Comparison of ENCODE assay signal across 8 cellular contexts in the genomic region with DNA sequence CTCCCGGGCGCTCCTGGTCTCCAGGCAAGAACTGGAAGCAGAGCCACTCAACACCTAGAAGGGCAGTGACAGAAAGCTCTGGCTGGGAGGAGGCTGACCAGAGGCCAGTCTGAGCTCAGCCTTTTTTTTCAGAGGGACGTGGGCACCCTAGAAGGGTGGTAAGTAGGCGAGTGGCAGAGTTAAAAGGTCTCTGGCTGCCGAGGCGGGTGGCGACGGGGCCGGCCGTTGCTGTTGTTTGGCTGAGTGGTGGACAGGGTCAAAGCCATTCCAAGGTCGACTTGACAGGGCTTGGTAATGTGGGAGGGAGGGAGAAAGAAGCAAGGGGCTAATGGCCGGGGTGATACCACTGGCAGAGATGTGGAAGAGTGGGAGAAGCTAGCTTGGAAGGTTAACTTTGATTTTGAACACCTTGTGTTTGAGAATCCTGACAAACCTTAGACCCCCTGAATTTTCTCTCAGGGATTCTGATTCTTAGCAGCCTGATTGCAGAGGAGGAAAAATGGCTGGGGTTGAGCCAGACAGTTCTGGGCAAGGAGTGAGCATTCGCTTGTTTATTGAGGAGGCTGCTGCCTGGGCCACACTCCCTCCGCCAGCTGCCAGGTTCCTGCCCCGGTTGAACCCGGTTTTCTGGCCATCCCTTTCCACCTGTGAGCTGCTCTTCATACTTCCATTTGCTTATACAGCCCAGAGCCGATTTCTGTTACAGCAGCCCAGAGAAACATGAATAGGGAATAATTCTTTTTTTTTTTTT. TPM values are rescaled to one million over a fixed set of nuclear protein-coding genes. Genes with fewer than 3 reads are reported as not detected.
DNase-seq lines count a peak whose midpoint lies in the region; ATAC-seq and TF ChIP-seq lines count a peak whose summit lies in the region.

No MANE protein-coding gene starts in this region.

- WGBS in iPS DF 6.9 (ENCODE audit: insufficient coverage, insufficient read length), result no CpG with 5 or more reads among the region's 17 CpGs
- 42% methylated on average over 17 of the region's 17 CpGs for WGBS in smooth muscle cell (ENCODE audit: low lambda C conversion rate)

- peaks cover 12 to 14% of the 10 kb centered on the region in 2 experiments for H3K36me3 ChIP-seq in HEK293 (ENCODE audit: control insufficient read depth in 2 of 2, insufficient read depth in 1 of 2, low read length in 2 of 2)
- 0 out of 2 replicates have a peak, but pooled peaks cover 1% of the 10 kb centered on the region for H3K36me3 ChIP-seq in iPS DF 6.9 (ENCODE audit: control insufficient read depth, insufficient read depth, low read length)
- H3K36me3 ChIP-seq in smooth muscle cell (ENCODE audit: low read depth), result peaks cover under 1% of the 10 kb centered on the region

- CTCF ChIA-PET in HEK293 (lab: Yijun Ruan, JAX), result interaction anchor here (0.6 to 4.6 kb wide), 36 partner anchors 9 to 1216 kb away, joined by 3 to 37 read pairs (median 4); a partner anchor contains a TSS

- H3K9me3 Mint-ChIP-seq in activated T-helper 17 cell treated with anti-CD3 and anti-CD28 coated beads, Interleukin-2, amount 50 U/mL, for 72 hours, result no peaks in the 10 kb centered on the region

- peak overlapping the region; percentile 91 for H3K4me3 Mint-ChIP-seq in activated T-helper 17 cell treated with anti-CD3 and anti-CD28 coated beads, Interleukin-2, amount 50 U/mL, for 72 hours

- no peaks in the 10 kb centered on the region for H3F3A ChIP-seq in smooth muscle cell (ENCODE audit: low read depth)

- peaks cover 3% of the 10 kb centered on the region for H3K79me2 ChIP-seq in smooth muscle cell (ENCODE audit: low read depth)

- no peak for ATAC-seq in activated T-helper 17 cell treated with anti-CD3 and anti-CD28 coated beads, Interleukin-2, amount 50 U/mL, for 72 hours (replicated peaks)
- ATAC-seq in HG02588 (IDR thresholded peaks at IDR 0.05; ENCODE audit: unreplicated experiment) (no peak), GM18519 (IDR thresholded peaks at IDR 0.05; ENCODE audit: low FRiP score, unreplicated experiment) (no peak), HG02981 (IDR thresholded peaks at IDR 0.05; ENCODE audit: unreplicated experiment) (no peak)

- no peaks in the 10 kb centered on the region for H3K27me3 Mint-ChIP-seq in activated T-helper 17 cell treated with anti-CD3 and anti-CD28 coated beads, Interleukin-2, amount 50 U/mL, for 72 hours

- H3K27me3 ChIP-seq in iPS DF 6.9 (ENCODE audit: control insufficient read depth, insufficient read depth, low read length), result no peaks in the 10 kb centered on the region
- no peaks in the 10 kb centered on the region for H3K27me3 ChIP-seq in smooth muscle cell (ENCODE audit: low read depth)

- no peaks in the 10 kb centered on the region for H3K9me3 ChIP-seq in HEK293 (ENCODE audit: control insufficient read depth, insufficient read depth, low read depth, low read length)
- no peaks in the 10 kb centered on the region for H3K9me3 ChIP-seq in iPS DF 6.9 (ENCODE audit: control insufficient read depth, insufficient read depth, low read length)
- H3K9me3 ChIP-seq in smooth muscle cell (replicated peaks; ENCODE audit: low read depth), result no peaks in the 10 kb centered on the region

- POLR2A ChIA-PET in HEK293 (lab: Yijun Ruan, JAX), result interaction anchor here (0.7 to 2.8 kb wide), 14 partner anchors 8 to 291 kb away, joined by 3 to 28 read pairs (median 4); a partner anchor contains a TSS

- H3K4me1 ChIP-seq in HEK293 (ENCODE audit: control insufficient read depth, insufficient read depth, low read length) (0 out of 2 replicates have a peak, but pooled peaks cover 2% of the 10 kb centered on the region), iPS DF 6.9 (ENCODE audit: control insufficient read depth, insufficient read depth, low read length) (no peaks in the 10 kb centered on the region), smooth muscle cell (ENCODE audit: low read depth) (no peaks in the 10 kb centered on the region)

- H3K27ac ChIP-seq in HEK293 (ENCODE audit: extremely low read depth, low read depth, low read length) (no peak overlapping the region; the same call in 1 of the 2 replicates), iPS DF 6.9 (ENCODE audit: low read length) (no peak overlapping the region), smooth muscle cell (ENCODE audit: low read depth) (no peak overlapping the region)

- peaks cover 2% of the 10 kb centered on the region for H3K36me3 Mint-ChIP-seq in activated T-helper 17 cell treated with anti-CD3 and anti-CD28 coated beads, Interleukin-2, amount 50 U/mL, for 72 hours (ENCODE audit: low read depth)

- no peak for DNase-seq in iPS DF 6.9 (ENCODE audit: low read depth, low spot score)
- no peak for DNase-seq in smooth muscle cell (lab: John Stamatoyannopoulos, UW; ENCODE audit: unreplicated experiment)
- no peak for DNase-seq in epidermal melanocyte (ENCODE audit: insufficient read length, low spot score)

- peak overlapping the region; percentile 51 for H3K9ac ChIP-seq in smooth muscle cell (ENCODE audit: low read depth)

- no peaks in the 10 kb centered on the region for H4K20me1 ChIP-seq in smooth muscle cell (ENCODE audit: low read depth)

- H3K4me3 ChIP-seq in HEK293 (ENCODE audit: low read depth, low read length) (peak overlapping the region; percentile 55), iPS DF 6.9 (ENCODE audit: low read length) (peak overlapping the region; percentile 29; the same call in 1 of the 2 replicates), smooth muscle cell (peak overlapping the region; percentile 80)

- no peak for TF ChIP-seq CTCF in HEK293 (tag by site-specific recombination; IDR thresholded peaks at IDR 0.05)
- no peak for TF ChIP-seq CTCF in smooth muscle cell (IDR thresholded peaks at IDR 0.05; ENCODE audit: borderline replicate concordance, insufficient read depth, poor library complexity, severe bottlenecking)

- H3K4me2 ChIP-seq in smooth muscle cell, result peak overlapping the region; percentile 100

- peaks cover 17% of the 10 kb centered on the region for H3K4me1 Mint-ChIP-seq in activated T-helper 17 cell treated with anti-CD3 and anti-CD28 coated beads, Interleukin-2, amount 50 U/mL, for 72 hours

- peak overlapping the region; percentile 79 for H3K27ac Mint-ChIP-seq in activated T-helper 17 cell treated with anti-CD3 and anti-CD28 coated beads, Interleukin-2, amount 50 U/mL, for 72 hours

- peak overlapping the region; percentile 88 for H2AFZ ChIP-seq in smooth muscle cell (ENCODE audit: low read depth)

TF ChIP-seq in HEK293, 187 proteins besides CTCF, POLR2A, EP300 and RAD21 (continues in another document):
- TF ChIP-seq ZNF335 (tag by site-specific recombination; conservative IDR thresholded peaks at IDR 0.05) (no peak), ZBTB20 (tag by site-specific recombination; IDR thresholded peaks at IDR 0.05) (0 out of 2 replicates have a peak, but pooled peaks have one; percentile 1), OVOL3 (tag by site-specific recombination; IDR thresholded peaks at IDR 0.05) (no peak), ZNF473 (tag by site-specific recombination; IDR thresholded peaks at IDR 0.05) (no peak), ZNF184 (tag by site-specific recombination; IDR thresholded peaks at IDR 0.05) (no peak), KLF10 (tag by site-specific recombination; IDR thresholded peaks at IDR 0.05) (no peak), ZFHX2 (tag by site-specific recombination; conservative IDR thresholded peaks at IDR 0.05) (peak; percentile 58), ZNF510 (tag by site-specific recombination; IDR thresholded peaks at IDR 0.05; ENCODE audit: insufficient replicate concordance) (no peak)
- TF ChIP-seq, protein P1, sequence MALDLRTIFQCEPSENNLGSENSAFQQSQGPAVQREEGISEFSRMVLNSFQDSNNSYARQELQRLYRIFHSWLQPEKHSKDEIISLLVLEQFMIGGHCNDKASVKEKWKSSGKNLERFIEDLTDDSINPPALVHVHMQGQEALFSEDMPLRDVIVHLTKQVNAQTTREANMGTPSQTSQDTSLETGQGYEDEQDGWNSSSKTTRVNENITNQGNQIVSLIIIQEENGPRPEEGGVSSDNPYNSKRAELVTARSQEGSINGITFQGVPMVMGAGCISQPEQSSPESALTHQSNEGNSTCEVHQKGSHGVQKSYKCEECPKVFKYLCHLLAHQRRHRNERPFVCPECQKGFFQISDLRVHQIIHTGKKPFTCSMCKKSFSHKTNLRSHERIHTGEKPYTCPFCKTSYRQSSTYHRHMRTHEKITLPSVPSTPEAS (tag by site-specific recombination; IDR thresholded peaks at IDR 0.05), result no peak
- TF ChIP-seq, protein P2, sequence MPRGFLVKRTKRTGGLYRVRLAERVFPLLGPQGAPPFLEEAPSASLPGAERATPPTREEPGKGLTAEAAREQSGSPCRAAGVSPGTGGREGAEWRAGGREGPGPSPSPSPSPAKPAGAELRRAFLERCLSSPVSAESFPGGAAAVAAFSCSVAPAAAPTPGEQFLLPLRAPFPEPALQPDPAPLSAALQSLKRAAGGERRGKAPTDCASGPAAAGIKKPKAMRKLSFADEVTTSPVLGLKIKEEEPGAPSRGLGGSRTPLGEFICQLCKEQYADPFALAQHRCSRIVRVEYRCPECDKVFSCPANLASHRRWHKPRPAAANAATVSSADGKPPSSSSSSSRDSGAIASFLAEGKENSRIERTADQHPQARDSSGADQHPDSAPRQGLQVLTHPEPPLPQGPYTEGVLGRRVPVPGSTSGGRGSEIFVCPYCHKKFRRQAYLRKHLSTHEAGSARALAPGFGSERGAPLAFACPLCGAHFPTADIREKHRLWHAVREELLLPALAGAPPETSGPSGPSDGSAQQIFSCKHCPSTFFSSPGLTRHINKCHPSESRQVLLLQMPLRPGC (tag by site-specific recombination; IDR thresholded peaks at IDR 0.05), result no peak

RNA-seq across cellular contexts. Expression of a gene that starts 0.9 kb away (rescaled TPM):
- 1 to 10 TPM in 1 of 2 donors, under 1 TPM in 1; 0.65 to 2.3 TPM for total RNA-seq in activated T-helper 17 cell treated with anti-CD3 and anti-CD28 coated beads, Interleukin-2, amount 50 U/mL, for 72 hours
- total RNA-seq in smooth muscle cell, result not detected in 2 replicates
- polyA plus RNA-seq in smooth muscle cell, result not detected in 2 replicates

RNA-seq across cellular contexts. Expression of a gene that starts 14.6 kb away (rescaled TPM):
- 10 to 100 TPM; 57.3 to 62.8 TPM for total RNA-seq in activated T-helper 17 cell treated with anti-CD3 and anti-CD28 coated beads, Interleukin-2, amount 50 U/mL, for 72 hours
- 13.1 and 19.3 TPM in 2 replicates for total RNA-seq in smooth muscle cell
- polyA plus RNA-seq in smooth muscle cell, result 20.7 and 38.3 TPM in 2 replicates

RNA-seq across cellular contexts. Expression of a gene that starts 17.9 kb away (rescaled TPM):
- 1 to 10 TPM; 4.2 to 4.4 TPM for total RNA-seq in activated T-helper 17 cell treated with anti-CD3 and anti-CD28 coated beads, Interleukin-2, amount 50 U/mL, for 72 hours
- 0.31 and 1.1 TPM in 2 replicates for total RNA-seq in smooth muscle cell
- polyA plus RNA-seq in smooth muscle cell, result 1.5 and 2.2 TPM in 2 replicates

RNA-seq across cellular contexts. Expression of a gene that starts 19.1 kb away (rescaled TPM):
- total RNA-seq in activated T-helper 17 cell treated with anti-CD3 and anti-CD28 coated beads, Interleukin-2, amount 50 U/mL, for 72 hours, result 10 to 100 TPM; 72.3 to 86.2 TPM
- 33.6 and 35.2 TPM in 2 replicates for total RNA-seq in smooth muscle cell
- polyA plus RNA-seq in smooth muscle cell, result 62.8 and 64.8 TPM in 2 replicates

RNA-seq across cellular contexts. Expression of a gene that starts 33.8 kb away (rescaled TPM):
- 10 to 100 TPM; 73.0 to 74.0 TPM for total RNA-seq in activated T-helper 17 cell treated with anti-CD3 and anti-CD28 coated beads, Interleukin-2, amount 50 U/mL, for 72 hours
- total RNA-seq in smooth muscle cell, result 85.8 and 87.4 TPM in 2 replicates
- polyA plus RNA-seq in smooth muscle cell, result 263 and 287 TPM in 2 replicates

Comparison
In these comparisons a context has a peak if more than half of its experiments do, and no peak if none do; other contexts are left out.
1. H3K4me3 ChIP-seq: peak in every context shown above with its lines; median percentile 80 in smooth muscle cell; 55 in HEK293; 29 in iPS DF 6.9.